Comparison of ENCODE assay signal across 8 cellular contexts in genomic region chr9:35790385-35791291, GRCh38. TPM values are rescaled to one million over a fixed set of nuclear protein-coding genes. Genes with fewer than 3 reads are reported as not detected.
DNase-seq lines count a peak whose midpoint lies in the region; ATAC-seq and TF ChIP-seq lines count a peak whose summit lies in the region.

No MANE protein-coding gene starts in this region.

- H2BK15ac ChIP-seq in neuronal stem cell (ENCODE audit: low read length): peak overlapping the region; percentile 93

- peak overlapping the region; percentile 64 for H2AK5ac ChIP-seq in neuronal stem cell (ENCODE audit: low read depth, low read length)

- no peak overlapping the region for H4K91ac ChIP-seq in neuronal stem cell (ENCODE audit: low read depth, low read length, poor library complexity)

- TF ChIP-seq CTCF in testis (IDR thresholded peaks at IDR 0.05): peak; percentile 75 to 91 (median 83)

- H2BK5ac ChIP-seq in neuronal stem cell (ENCODE audit: low read length): no peak overlapping the region

- H3K23ac ChIP-seq in neuronal stem cell (ENCODE audit: low read depth, low read length, poor library complexity): no peak overlapping the region

- H2BK12ac ChIP-seq in neuronal stem cell (ENCODE audit: low read length): no peak overlapping the region

- peak overlapping the region; percentile 51 for H3K9ac ChIP-seq in neuronal stem cell (ENCODE audit: low read depth, low read length, poor library complexity)

- H3K4me3 ChIP-seq in neuronal stem cell (ENCODE audit: low read length in 2 of 2): no peak overlapping the region
- H3K4me3 ChIP-seq in testis: peak overlapping the region; percentile 55 to 63

- WGBS in neuronal stem cell (ENCODE audit: extremely low coverage in 2 of 2, insufficient read length in 2 of 2, insufficient replicate concordance in 1 of 2), 2 donors: no CpG with 5 or more reads among the region's 37 CpGs
- WGBS in testis, 2 donors: 17 to 24% methylated on average over 24 to 37 of the region's 37 CpGs

- intact Hi-C loops in testis (cut with DNase I; ENCODE audit: low total_unique reads): no loop called here

- no peak overlapping the region for H2BK120ac ChIP-seq in neuronal stem cell (ENCODE audit: low read depth, low read length)

- TF ChIP-seq POLR2A in testis (IDR thresholded peaks at IDR 0.05): no peak

- no peaks in the 10 kb centered on the region for H3K9me3 ChIP-seq in neuronal stem cell (replicated peaks in 1 of 2; ENCODE audit: control insufficient read depth in 2 of 2, insufficient read depth in 1 of 2, low read depth in 1 of 2, low read length in 2 of 2)
- no peaks in the 10 kb centered on the region for H3K9me3 ChIP-seq in testis

- peaks cover 6 to 7% of the 10 kb centered on the region in 2 donors for H3K4me1 ChIP-seq in neuronal stem cell (ENCODE audit: control insufficient read depth in 2 of 2, insufficient read depth in 1 of 2, low read depth in 1 of 2, low read length in 2 of 2)
- peaks cover 26% of the 10 kb centered on the region for H3K4me1 ChIP-seq in testis

- peak overlapping the region; percentile 90 for H3K18ac ChIP-seq in neuronal stem cell (ENCODE audit: low read length)

- peaks cover 0 to 14% (median 0%) of the 10 kb centered on the region in 3 experiments for H3K27me3 ChIP-seq in neuronal stem cell (ENCODE audit: control insufficient read depth in 3 of 3, insufficient read depth in 3 of 3, low read depth in 1 of 3, low read length in 3 of 3)
- H3K27me3 ChIP-seq in testis: no peaks in the 10 kb centered on the region

- peaks cover 2% of the 10 kb centered on the region for H3K79me1 ChIP-seq in neuronal stem cell (ENCODE audit: low read depth, low read length)

- no peak overlapping the region for H3K4ac ChIP-seq in neuronal stem cell (ENCODE audit: low read length)

- no peak overlapping the region for H3K27ac ChIP-seq in neuronal stem cell (replicated peaks; ENCODE audit: low read length)
- H3K27ac ChIP-seq in testis: peak overlapping the region; percentile 59 to 80

- peak overlapping the region; percentile 89 for H2AFZ ChIP-seq in neuronal stem cell (ENCODE audit: low read length)

- no peak overlapping the region for H3K14ac ChIP-seq in neuronal stem cell (ENCODE audit: low read length)

- H3K36me3 ChIP-seq in neuronal stem cell (replicated peaks in 1 of 2; ENCODE audit: control insufficient read depth in 2 of 2, insufficient read depth in 2 of 2, low read length in 2 of 2) (peaks cover 0 to 4% of the 10 kb centered on the region in 2 donors), testis (ENCODE audit: low read depth, missing control alignments) (no peaks in the 10 kb centered on the region)

- no peak overlapping the region for H4K8ac ChIP-seq in neuronal stem cell (ENCODE audit: low read depth, low read length)

- no peak overlapping the region for H3K4me2 ChIP-seq in neuronal stem cell (ENCODE audit: insufficient read depth, low read length, poor library complexity, severe bottlenecking)

- ATAC-seq in HG03571 (IDR thresholded peaks at IDR 0.05; ENCODE audit: unreplicated experiment): no peak

- DNase-seq in ELR (ENCODE audit: low read depth) (peak; percentile 91), Kasumi-1 (lab: John Stamatoyannopoulos, UW) (peak; percentile 66 to 83), RPMI7951 (ENCODE audit: low read depth) (peak; percentile 80), foreskin melanocyte (peak; percentile 74), neuronal stem cell (ENCODE audit: low spot score) (peak; percentile 71), testis (peak; percentile 85)
- peak; percentile 26 for DNase-seq in activated gamma-delta T cell treated with anti-CD3 and anti-CD28 coated beads, Interleukin-2, amount 50 U/mL, for 16 hours (ENCODE audit: low read depth)

RNA-seq across cellular contexts. Expression of gene NPR2, which starts 0.8 kb away (rescaled TPM):
- 13.3 and 14.7 TPM in 2 replicates for total RNA-seq in RPMI7951 (2014; rRNA removed; shearing (Covaris generic))
- 15.9 TPM for polyA plus RNA-seq in neuronal stem cell (2013, experiment 1 of 2)
- polyA plus RNA-seq in neuronal stem cell (2013, experiment 2 of 2): 15.3 TPM
- total RNA-seq in testis: 10 to 100 TPM; 16.1 to 23.4 TPM
- polyA plus RNA-seq in testis (ENCODE audit: insufficient read depth, low read depth, low replicate concordance): 18.5 TPM

RNA-seq across cellular contexts. Expression of gene SPAG8, which starts 21.4 kb away (rescaled TPM):
- 1.7 and 1.8 TPM in 2 replicates for total RNA-seq in RPMI7951 (2014; rRNA removed; shearing (Covaris generic))
- polyA plus RNA-seq in neuronal stem cell (2013, experiment 1 of 2): 0.64 TPM
- polyA plus RNA-seq in neuronal stem cell (2013, experiment 2 of 2): 0.57 TPM
- total RNA-seq in testis: 10 to 100 TPM; 18.9 to 27.0 TPM
- polyA plus RNA-seq in testis (ENCODE audit: insufficient read depth, low read depth, low replicate concordance): 81.5 TPM

RNA-seq across cellular contexts. Expression of gene HINT2, which starts 24.2 kb away (rescaled TPM):
- 57.7 and 63.2 TPM in 2 replicates for total RNA-seq in RPMI7951 (2014; rRNA removed; shearing (Covaris generic))
- 56.0 TPM for polyA plus RNA-seq in neuronal stem cell (2013, experiment 1 of 2)
- 59.2 TPM for polyA plus RNA-seq in neuronal stem cell (2013, experiment 2 of 2)
- 10 to 100 TPM; 36.1 to 36.9 TPM for total RNA-seq in testis
- polyA plus RNA-seq in testis (ENCODE audit: insufficient read depth, low read depth, low replicate concordance): 55.1 TPM

RNA-seq across cellular contexts. Expression of gene MSMP, which starts 36.6 kb away (rescaled TPM):
- total RNA-seq in RPMI7951 (2014; rRNA removed; shearing (Covaris generic)): not detected in 2 replicates
- 0.18 TPM for polyA plus RNA-seq in neuronal stem cell (2013, experiment 1 of 2)
- polyA plus RNA-seq in neuronal stem cell (2013, experiment 2 of 2): 0.22 TPM
- total RNA-seq in testis: 1 to 10 TPM in 1 of 2 donors, not detected in 1; 1.7 TPM
- 1.9 TPM for polyA plus RNA-seq in testis (ENCODE audit: insufficient read depth, low read depth, low replicate concordance)

RNA-seq across cellular contexts. Expression of gene FAM221B, which starts 37.9 kb away (rescaled TPM):
- not detected in 2 replicates for total RNA-seq in RPMI7951 (2014; rRNA removed; shearing (Covaris generic))
- polyA plus RNA-seq in neuronal stem cell (2013, experiment 1 of 2): 0.13 TPM
- polyA plus RNA-seq in neuronal stem cell (2013, experiment 2 of 2): 0.10 TPM
- 1 to 10 TPM; 4.2 to 7.2 TPM for total RNA-seq in testis
- 17.1 TPM for polyA plus RNA-seq in testis (ENCODE audit: insufficient read depth, low read depth, low replicate concordance)

Comparison
In these comparisons a context has a peak if more than half of its experiments do, and no peak if none do; other contexts are left out.
1. DNase-seq: peak in every context shown above with its lines; median percentile 91 in ELR; 85 in testis; 80 in RPMI7951; 74 in Kasumi-1; 74 in foreskin melanocyte; 71 in neuronal stem cell; 26 in activated gamma-delta T cell treated with anti-CD3 and anti-CD28 coated beads, Interleukin-2, amount 50 U/mL, for 16 hours.
2. H3K4me3 ChIP-seq: peak in testis (2 of 2); none in neuronal stem cell (0 of 2).